ENCODE assay signal across 11 cellular contexts in genomic region chr10:110852897-110853296, GRCh38. TPM values are rescaled to one million over a fixed set of nuclear protein-coding genes. Genes with fewer than 3 reads are reported as not detected.
DNase-seq lines count a peak whose midpoint lies in the region; ATAC-seq and TF ChIP-seq lines count a peak whose summit lies in the region.
"Had no signal": no experiment of that assay in that cellular context is flagged by ENCODE, and none has a peak within 500 bp of the region (broad histone marks: within the 10 kb centered on the region; RNA-seq: fewer than 3 reads in every experiment).

No MANE protein-coding gene starts in this region.

- TF ChIP-seq POLR2A in prostate gland (IDR thresholded peaks at IDR 0.05) = no peak

- 87% methylated on average over 4 of the region's 4 CpGs for WGBS in prostate gland

- ATAC-seq in RWPE2 (ENCODE audit: low read depth) (peak; percentile 45), GM21825 (IDR thresholded peaks at IDR 0.05; ENCODE audit: unreplicated experiment) (no peak)
- ATAC-seq in stimulated activated naive B cell treated with anti-CD40 and anti-IgM and Interleukin-4, amounts not matched to agents 10 μg/mL and 1 μg/mL and 100 μg/mL, for 72 hours (replicated peaks) = no peak

- no peak overlapping the region for H3K27ac Mint-ChIP-seq in activated CD4-positive, alpha-beta T cell treated with anti-CD3 and anti-CD28 coated beads, Interleukin-2, amount 10 ng/mL, durations not matched to agents 24 days and 14 days
- H3K27ac Mint-ChIP-seq in stimulated activated naive B cell treated with anti-CD40 and anti-IgM and Interleukin-4, amounts not matched to agents 10 μg/mL and 1 μg/mL and 100 μg/mL, for 72 hours = peak overlapping the region; percentile 62

- intact Hi-C loops in activated CD4-positive, alpha-beta T cell treated with anti-CD3 and anti-CD28 coated beads, Interleukin-2, amount 10 ng/mL, durations not matched to agents 24 days and 14 days (cut with micrococcal nuclease) = loop anchor here (1.0 kb wide), 1 partner anchor 7 kb away; no protein-coding TSS in a partner anchor
- intact Hi-C loops in prostate gland (cut with DNase I) = no loop called here

- peak overlapping the region; percentile 43 for H3K4me3 Mint-ChIP-seq in activated CD4-positive, alpha-beta T cell treated with anti-CD3 and anti-CD28 coated beads, Interleukin-2, amount 10 ng/mL, durations not matched to agents 24 days and 14 days
- no peak overlapping the region for H3K4me3 Mint-ChIP-seq in stimulated activated naive B cell treated with anti-CD40 and anti-IgM and Interleukin-4, amounts not matched to agents 10 μg/mL and 1 μg/mL and 100 μg/mL, for 72 hours

- H3K9me3 ChIP-seq in RWPE2 (ENCODE audit: severe bottlenecking) = no peaks in the 10 kb centered on the region
- H3K9me3 ChIP-seq in prostate gland = no peaks in the 10 kb centered on the region

- H3K4me3 ChIP-seq in RWPE2 (ENCODE audit: severe bottlenecking) (no peak overlapping the region), prostate gland (no peak overlapping the region)

- peaks cover 2% of the 10 kb centered on the region for H3K36me3 Mint-ChIP-seq in activated CD4-positive, alpha-beta T cell treated with anti-CD3 and anti-CD28 coated beads, Interleukin-2, amount 10 ng/mL, durations not matched to agents 24 days and 14 days (ENCODE audit: low read depth)
- H3K36me3 Mint-ChIP-seq in stimulated activated naive B cell treated with anti-CD40 and anti-IgM and Interleukin-4, amounts not matched to agents 10 μg/mL and 1 μg/mL and 100 μg/mL, for 72 hours = peaks cover 0 to 3% of the 10 kb centered on the region in 2 donors

- H3K36me3 ChIP-seq in RWPE2 (ENCODE audit: low read depth) (no peaks in the 10 kb centered on the region), prostate gland (no peaks in the 10 kb centered on the region)

- no peak for DNase-seq in activated CD4-positive, alpha-beta T cell treated with anti-CD3 and anti-CD28 coated beads, Interleukin-2, amount 10 ng/mL, durations not matched to agents 24 days and 14 days
- no peak for DNase-seq in activated CD4-positive, alpha-beta T cell treated with anti-CD3 and anti-CD28 coated beads for 1 hour
- DNase-seq in RWPE2 (ENCODE audit: low spot score) = no peak
- DNase-seq in epithelial cell of prostate (ENCODE audit: low read depth, low spot score) = no peak
- no peak for DNase-seq in stimulated activated naive B cell treated with anti-CD40 and anti-IgM and Interleukin-4, amounts not matched to agents 10 μg/mL and 1 μg/mL and 100 μg/mL, for 72 hours
- DNase-seq in prostate gland (ENCODE audit: low spot score) = no peak
- no peak for DNase-seq in NCI-H2107 (lab: John Stamatoyannopoulos, UW)
- DNase-seq: central memory CD4-positive, alpha-beta T cell; NCI-H226; RPMI8226 had no signal

- no peaks in the 10 kb centered on the region for H3K27me3 Mint-ChIP-seq in activated CD4-positive, alpha-beta T cell treated with anti-CD3 and anti-CD28 coated beads, Interleukin-2, amount 10 ng/mL, durations not matched to agents 24 days and 14 days
- H3K27me3 Mint-ChIP-seq in stimulated activated naive B cell treated with anti-CD40 and anti-IgM and Interleukin-4, amounts not matched to agents 10 μg/mL and 1 μg/mL and 100 μg/mL, for 72 hours = no peaks in the 10 kb centered on the region

- H3K27ac ChIP-seq in RWPE2 (ENCODE audit: poor library complexity, severe bottlenecking) = peak overlapping the region; percentile 65
- peak overlapping the region; percentile 78 for H3K27ac ChIP-seq in epithelial cell of prostate
- no peak overlapping the region for H3K27ac ChIP-seq in prostate gland

- H3K27me3 ChIP-seq in RWPE2 (ENCODE audit: insufficient read depth, poor library complexity, severe bottlenecking) (no peaks in the 10 kb centered on the region), prostate gland (replicated peaks; ENCODE audit: insufficient read depth) (no peaks in the 10 kb centered on the region)

- TF ChIP-seq CTCF in RWPE2 (IDR thresholded peaks at IDR 0.05; ENCODE audit: poor library complexity, severe bottlenecking) (no peak), prostate gland (IDR thresholded peaks at IDR 0.05) (no peak)

- H3K4me1 ChIP-seq in RWPE2 (ENCODE audit: insufficient read depth, poor library complexity, severe bottlenecking) = peaks cover 30% of the 10 kb centered on the region
- H3K4me1 ChIP-seq in prostate gland (replicated peaks) = peaks cover 2% of the 10 kb centered on the region

- no peaks in the 10 kb centered on the region for H3K9me3 Mint-ChIP-seq in activated CD4-positive, alpha-beta T cell treated with anti-CD3 and anti-CD28 coated beads, Interleukin-2, amount 10 ng/mL, durations not matched to agents 24 days and 14 days
- no peaks in the 10 kb centered on the region for H3K9me3 Mint-ChIP-seq in stimulated activated naive B cell treated with anti-CD40 and anti-IgM and Interleukin-4, amounts not matched to agents 10 μg/mL and 1 μg/mL and 100 μg/mL, for 72 hours

- peaks cover 51% of the 10 kb centered on the region for H3K4me1 Mint-ChIP-seq in activated CD4-positive, alpha-beta T cell treated with anti-CD3 and anti-CD28 coated beads, Interleukin-2, amount 10 ng/mL, durations not matched to agents 24 days and 14 days
- peaks cover 44 to 51% of the 10 kb centered on the region in 2 donors for H3K4me1 Mint-ChIP-seq in stimulated activated naive B cell treated with anti-CD40 and anti-IgM and Interleukin-4, amounts not matched to agents 10 μg/mL and 1 μg/mL and 100 μg/mL, for 72 hours

RNA-seq across cellular contexts. Expression of gene PDCD4, which starts 18.8 kb away (rescaled TPM):
- 45.2 and 53.6 TPM in 2 replicates for total RNA-seq in activated CD4-positive, alpha-beta T cell treated with anti-CD3 and anti-CD28 coated beads, Interleukin-2, amount 10 ng/mL, durations not matched to agents 24 days and 14 days
- total RNA-seq in prostate gland = 100 to 1,000 TPM; 104 to 120 TPM

Comparison
In these comparisons a context has a peak if more than half of its experiments do, and no peak if none do; other contexts are left out.
1. H3K27ac ChIP-seq: peak in RWPE2 (single experiment) and epithelial cell of prostate (single experiment); none in prostate gland (0 of 2).